22 cellular contexts compared by ENCODE assay signal in the genomic region with DNA sequence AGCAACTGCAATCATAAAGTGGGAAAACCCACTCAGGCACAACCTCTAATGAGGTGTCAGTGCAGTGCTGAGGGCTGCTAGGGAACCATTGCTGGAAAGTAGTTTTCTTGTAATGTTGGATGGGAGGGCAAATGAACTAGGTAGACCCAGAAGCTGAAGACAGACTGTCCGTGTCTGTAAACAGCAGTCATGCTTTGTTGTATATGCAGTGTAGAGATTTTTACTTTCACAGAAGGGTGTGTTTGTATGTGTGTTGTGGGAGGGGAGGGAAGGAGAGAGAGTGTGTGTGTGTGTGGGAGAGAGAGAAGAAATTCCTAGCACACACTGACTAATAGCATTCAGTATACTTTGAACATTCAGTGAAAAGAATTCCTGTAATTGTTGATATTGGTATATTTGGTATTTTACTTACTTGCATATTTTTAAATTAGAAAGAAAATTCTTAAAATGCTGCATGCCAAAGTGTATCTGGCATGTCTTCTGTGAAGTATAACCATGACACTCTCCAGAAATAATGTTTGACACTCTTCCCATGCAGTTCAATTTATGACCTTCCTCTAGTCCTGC. TPM values are rescaled to one million over a fixed set of nuclear protein-coding genes. Genes with fewer than 3 reads are reported as not detected.
DNase-seq lines count a peak whose midpoint lies in the region; ATAC-seq, FAIRE-seq and TF ChIP-seq lines count a peak whose summit lies in the region.
"Had no signal": no experiment of that assay in that cellular context is flagged by ENCODE, and none has a peak within 500 bp of the region (broad histone marks: within the 10 kb centered on the region; RNA-seq: fewer than 3 reads in every experiment).

No MANE protein-coding gene starts in this region.

- intact Hi-C loops in mammary epithelial cell (cut with micrococcal nuclease) (no loop called here), thyroid gland (cut with DNase I) (no loop called here)

- no peak overlapping the region for H3K4me3 ChIP-seq in mammary epithelial cell (replicated peaks in 1 of 3; ENCODE audit: insufficient read depth in 1 of 3, low read depth in 2 of 3, low read length in 3 of 3)
- H3K4me3 ChIP-seq in thyroid gland (replicated peaks in 1 of 3): no peak overlapping the region
- H3K4me3 ChIP-seq: sigmoid colon, transverse colon had no signal

- BruUV-seq in mammary epithelial cell (replicated peaks; lab: Mats Ljungman, UMichigan): no TSS peak

- TF ChIP-seq CTCF in mammary epithelial cell (conservative IDR thresholded peaks at IDR 0.05 in 1 of 2, IDR thresholded peaks at IDR 0.05 in 1 of 2; ENCODE audit: extremely low read depth in 1 of 2, insufficient read depth in 1 of 2, low read depth in 1 of 2, low read length in 2 of 2) (no peak), thyroid gland (IDR thresholded peaks at IDR 0.05) (no peak)

- H3K4me1 ChIP-seq in mammary epithelial cell (ENCODE audit: insufficient read depth, low read length) (peaks cover 29% of the 10 kb centered on the region), thyroid gland (no peaks in the 10 kb centered on the region)
- H3K4me1 ChIP-seq: parathyroid adenoma had no signal

- H3K27me3 ChIP-seq in mammary epithelial cell (ENCODE audit: insufficient read depth, low read length) (no peaks in the 10 kb centered on the region), thyroid gland (no peaks in the 10 kb centered on the region)
- H3K27me3 ChIP-seq: sigmoid colon, transverse colon had no signal

- H3K9ac ChIP-seq in mammary epithelial cell (ENCODE audit: insufficient read depth, low read length): no peak overlapping the region
- H3K9ac ChIP-seq: parathyroid adenoma had no signal

- no peak for ATAC-seq in GM19463 (IDR thresholded peaks at IDR 0.05; ENCODE audit: unreplicated experiment)
- ATAC-seq: activated T-cell treated with anti-CD3 and anti-CD28 coated beads, Interleukin-2, amount 50 U/mL, for 4 hours; naive thymus-derived CD8-positive, alpha-beta T cell had no signal

- DNase-seq in H54 (ENCODE audit: insufficient read length, low spot score) (no peak), mammary epithelial cell (peak; percentile 50), kidney glomerular epithelial cell (lab: John Stamatoyannopoulos, UW) (peak; percentile 84), renal cortical epithelial cell (ENCODE audit: low read depth) (peak; percentile 80), thyroid gland (no peak), NCI-H1930 (lab: John Stamatoyannopoulos, UW) (no peak), iPS-NIHi7 (ENCODE audit: extremely low spot score) (no peak)
- DNase-seq: activated CD8-positive, alpha-beta memory T cell treated with anti-CD3 and anti-CD28 coated beads for 24 hours; activated T-cell treated with anti-CD3 and anti-CD28 coated beads, Interleukin-2, amount 50 U/mL, for 4 hours; CD4-positive, alpha-beta T cell; DMS 273 treated with DMSO at 0.1 percent for 48 hours; endodermal cell; Kasumi-1; left cardiac atrium; naive thymus-derived CD8-positive, alpha-beta T cell; NCI-H1694; NCI-H748 treated with DMSO at 0.1 percent for 48 hours; sigmoid colon; transverse colon had no signal

- peak; percentile 15 for FAIRE-seq in H54 (lab: Jason Lieb, UNC)
- FAIRE-seq: H1 had no signal

- H4K20me1 ChIP-seq in mammary epithelial cell (ENCODE audit: insufficient read depth, low read length): no peaks in the 10 kb centered on the region

- H3K27ac ChIP-seq in mammary epithelial cell (ENCODE audit: insufficient read depth, low read depth, low read length) (no peak overlapping the region), thyroid gland (no peak overlapping the region)
- H3K27ac ChIP-seq: parathyroid adenoma, sigmoid colon, transverse colon had no signal

- H3K36me3 ChIP-seq in mammary epithelial cell (ENCODE audit: insufficient read depth, low read length) (peaks cover 7% of the 10 kb centered on the region), thyroid gland (no peaks in the 10 kb centered on the region)
- H3K36me3 ChIP-seq: sigmoid colon, transverse colon had no signal

- 43% methylated on average over 1 of the region's 1 CpG for WGBS in mammary epithelial cell (ENCODE audit: low coverage, missing lambda C conversion rate)
- 67 to 90% methylated on average over 1 of the region's 1 CpG for WGBS in thyroid gland, 2 donors

- dilution Hi-C loops in mammary epithelial cell (cut with HindIII; ENCODE audit: low sequenced_read_pairs): no loop called here

- H3K9me3 ChIP-seq in mammary epithelial cell (replicated peaks; ENCODE audit: insufficient read depth, low read length): no peaks in the 10 kb centered on the region
- H3K9me3 ChIP-seq in thyroid gland: no peaks in the 10 kb centered on the region
- H3K9me3 ChIP-seq: sigmoid colon, transverse colon had no signal

- H3K4me2 ChIP-seq in mammary epithelial cell (ENCODE audit: insufficient read depth, low read depth, low read length): no peak overlapping the region

- CTCF ChIA-PET in mammary epithelial cell (lab: Charles Lee; ENCODE audit: low non-redundant PET): no interaction called here

- in situ Hi-C loops in mammary epithelial cell (cut with MboI; ENCODE audit: low sequenced_read_pairs in 2 of 2): no loop called here

- TF ChIP-seq POLR2A in H54 (IDR thresholded peaks at IDR 0.05; ENCODE audit: low read depth, low read length): no peak
- TF ChIP-seq POLR2A in thyroid gland (IDR thresholded peaks at IDR 0.05): no peak

- H2AFZ ChIP-seq in mammary epithelial cell (ENCODE audit: low read depth, low read length): no peak overlapping the region
- H2AFZ ChIP-seq: parathyroid adenoma had no signal

- peaks cover 84% of the 10 kb centered on the region for H3K79me2 ChIP-seq in mammary epithelial cell (ENCODE audit: insufficient read depth, low read length)
- H3K79me2 ChIP-seq: parathyroid adenoma had no signal

RNA-seq across cellular contexts. Expression of gene ITGB8, which starts 28.8 kb away (rescaled TPM):
- 100 to 1,000 TPM in 1 of 2 donors, 10 to 100 TPM in 1; 41.9 to 221 TPM for total RNA-seq in mammary epithelial cell
- polyA plus RNA-seq in mammary epithelial cell: 32.3 TPM
- polyA minus RNA-seq in mammary epithelial cell: 48.6 TPM
- total RNA-seq in renal cortical epithelial cell: 257 and 399 TPM in 2 replicates
- 10 to 100 TPM; 14.0 to 33.6 (median 17.7) TPM for total RNA-seq in thyroid gland
- total RNA-seq: CD4-positive, alpha-beta T cell; naive thymus-derived CD8-positive, alpha-beta T cell had no signal
- polyA plus RNA-seq: naive thymus-derived CD8-positive, alpha-beta T cell had no signal

Comparison
In these comparisons a context has a peak if more than half of its experiments do, and no peak if none do; other contexts are left out.
1. DNase-seq: peak in mammary epithelial cell (single experiment), kidney glomerular epithelial cell (single experiment) and renal cortical epithelial cell (single experiment); none in H54 (single experiment), thyroid gland (0 of 2), NCI-H1930 (0 of 2) and iPS-NIHi7 (single experiment).